ENCODE assay signal across 9 cellular contexts in the genomic region with DNA sequence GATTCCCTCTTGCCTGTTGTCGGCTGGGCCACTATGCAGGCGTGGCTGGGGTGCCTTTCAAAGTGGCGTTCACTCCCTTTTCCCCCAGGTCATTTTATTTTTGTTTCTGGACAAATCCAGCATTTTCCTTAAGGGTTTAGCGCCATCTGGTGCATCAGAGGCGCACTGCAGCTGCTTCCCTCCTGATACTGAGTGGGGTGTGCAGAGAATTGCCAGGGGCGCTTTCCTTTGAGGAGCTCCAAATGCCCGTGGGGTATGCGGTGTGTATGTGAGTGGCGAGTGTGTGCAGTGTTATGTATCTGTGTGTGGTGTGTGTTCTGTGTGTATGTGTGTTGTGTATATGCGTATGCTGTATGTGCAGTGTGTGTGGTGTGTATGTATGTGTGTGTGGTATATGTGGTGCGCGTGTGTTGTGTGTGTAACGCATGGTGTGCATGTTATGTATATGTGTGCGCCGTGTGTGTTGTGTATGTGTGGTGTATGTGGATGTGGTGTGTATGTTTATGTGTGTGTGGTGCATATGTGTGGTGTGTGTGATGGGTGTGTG.
DNase-seq lines count a peak whose midpoint lies in the region; ATAC-seq and TF ChIP-seq lines count a peak whose summit lies in the region.
"Had no signal": no experiment of that assay in that cellular context is flagged by ENCODE, and none has a peak within 500 bp of the region (broad histone marks: within the 10 kb centered on the region; RNA-seq: fewer than 3 reads in every experiment).

No MANE protein-coding gene starts in this region.

- H3K4me3 ChIP-seq in naive thymus-derived CD4-positive, alpha-beta T cell (ENCODE audit: low read length): no peak overlapping the region
- H3K4me3 ChIP-seq: BLaER1 had no signal

- H3K27me3 Mint-ChIP-seq in naive thymus-derived CD4-positive, alpha-beta T cell: no peaks in the 10 kb centered on the region
- H3K27me3 Mint-ChIP-seq in stimulated activated naive B cell treated with anti-CD40 and anti-IgM and Interleukin-4, amounts not matched to agents 10 μg/mL and 1 μg/mL and 100 μg/mL, for 72 hours: no peaks in the 10 kb centered on the region

- no peak overlapping the region for H3K27ac Mint-ChIP-seq in naive thymus-derived CD4-positive, alpha-beta T cell
- H3K27ac Mint-ChIP-seq in stimulated activated naive B cell treated with anti-CD40 and anti-IgM and Interleukin-4, amounts not matched to agents 10 μg/mL and 1 μg/mL and 100 μg/mL, for 72 hours: no peak overlapping the region

- H3K9me3 Mint-ChIP-seq in naive thymus-derived CD4-positive, alpha-beta T cell: no peaks in the 10 kb centered on the region
- no peaks in the 10 kb centered on the region for H3K9me3 Mint-ChIP-seq in stimulated activated naive B cell treated with anti-CD40 and anti-IgM and Interleukin-4, amounts not matched to agents 10 μg/mL and 1 μg/mL and 100 μg/mL, for 72 hours

- no peaks in the 10 kb centered on the region for H3K36me3 Mint-ChIP-seq in naive thymus-derived CD4-positive, alpha-beta T cell
- H3K36me3 Mint-ChIP-seq in stimulated activated naive B cell treated with anti-CD40 and anti-IgM and Interleukin-4, amounts not matched to agents 10 μg/mL and 1 μg/mL and 100 μg/mL, for 72 hours: no peaks in the 10 kb centered on the region

- no peaks in the 10 kb centered on the region for H3K4me1 ChIP-seq in naive thymus-derived CD4-positive, alpha-beta T cell (ENCODE audit: control insufficient read depth in 2 of 2, insufficient read depth in 2 of 2, low read length in 2 of 2)

- intact Hi-C loops in naive thymus-derived CD4-positive, alpha-beta T cell (cut with micrococcal nuclease): loop anchor here (1.0 to 5.0 kb wide), 8 partner anchors 147 to 1237 kb away; no protein-coding TSS in a partner anchor

- no peak overlapping the region for H3K4me3 Mint-ChIP-seq in naive thymus-derived CD4-positive, alpha-beta T cell
- H3K4me3 Mint-ChIP-seq in stimulated activated naive B cell treated with anti-CD40 and anti-IgM and Interleukin-4, amounts not matched to agents 10 μg/mL and 1 μg/mL and 100 μg/mL, for 72 hours: no peak overlapping the region

- no peaks in the 10 kb centered on the region for H3K27me3 ChIP-seq in naive thymus-derived CD4-positive, alpha-beta T cell (ENCODE audit: control insufficient read depth in 2 of 2, insufficient read depth in 2 of 2, low read length in 2 of 2)
- H3K27me3 ChIP-seq: BLaER1 had no signal

- DNase-seq in NCI-H1436 (lab: John Stamatoyannopoulos, UW) (peak; percentile 69), NCI-H1436 treated with DMSO at 0.1 percent for 48 hours (lab: John Stamatoyannopoulos, UW) (no peak), NCI-H82 (lab: John Stamatoyannopoulos, UW) (peak; percentile 82), erythroblast (lab: John Stamatoyannopoulos, UW) (peak; percentile 59 to 75)
- DNase-seq in activated CD8-positive, alpha-beta memory T cell treated with anti-CD3 and anti-CD28 coated beads, Interleukin-2, amount 50 U/mL, for 24 hours (ENCODE audit: extremely low read depth): peak; percentile 12
- DNase-seq in naive thymus-derived CD4-positive, alpha-beta T cell: peak in 8 of 9 donors; percentile 19 to 62 (median 34)
- peak; percentile 23 for DNase-seq in stimulated activated naive B cell treated with anti-CD40 and anti-IgM and Interleukin-4, amounts not matched to agents 10 μg/mL and 1 μg/mL and 100 μg/mL, for 72 hours

- TF ChIP-seq POLR2A in erythroblast (IDR thresholded peaks at IDR 0.05; ENCODE audit: low read length): no peak

- POLR2A ChIA-PET in naive thymus-derived CD4-positive, alpha-beta T cell (lab: Charles Lee): no interaction called here

- CTCF ChIA-PET in naive thymus-derived CD4-positive, alpha-beta T cell (lab: Charles Lee): interaction anchor here (0.6 to 3.3 kb wide), 12 partner anchors 10 to 1541 kb away, joined by 3 to 18 read pairs (median 4); no protein-coding TSS in a partner anchor

- H3K9me3 ChIP-seq in naive thymus-derived CD4-positive, alpha-beta T cell (ENCODE audit: control insufficient read depth in 2 of 3, low read length in 3 of 3): no peaks in the 10 kb centered on the region
- H3K9me3 ChIP-seq: BLaER1 had no signal

- peak; percentile 53 for ATAC-seq in HG02885 (IDR thresholded peaks at IDR 0.05; ENCODE audit: poor library complexity, unreplicated experiment)
- no peak for ATAC-seq in naive thymus-derived CD4-positive, alpha-beta T cell
- ATAC-seq in stimulated activated naive B cell treated with anti-CD40 and anti-IgM and Interleukin-4, amounts not matched to agents 10 μg/mL and 1 μg/mL and 100 μg/mL, for 72 hours (replicated peaks): peak; percentile 49 to 50

- H3K36me3 ChIP-seq in naive thymus-derived CD4-positive, alpha-beta T cell (ENCODE audit: control insufficient read depth in 2 of 3, insufficient read depth in 3 of 3, low read length in 3 of 3): no peaks in the 10 kb centered on the region
- H3K36me3 ChIP-seq: BLaER1 had no signal

- H3K27ac ChIP-seq in naive thymus-derived CD4-positive, alpha-beta T cell (ENCODE audit: low read depth, low read length): no peak overlapping the region
- H3K27ac ChIP-seq: BLaER1 had no signal

- H3K4me1 Mint-ChIP-seq in naive thymus-derived CD4-positive, alpha-beta T cell: peaks cover 0 to 4% (median 0%) of the 10 kb centered on the region in 7 donors
- H3K4me1 Mint-ChIP-seq in stimulated activated naive B cell treated with anti-CD40 and anti-IgM and Interleukin-4, amounts not matched to agents 10 μg/mL and 1 μg/mL and 100 μg/mL, for 72 hours: no peaks in the 10 kb centered on the region
